In the genomic region with DNA sequence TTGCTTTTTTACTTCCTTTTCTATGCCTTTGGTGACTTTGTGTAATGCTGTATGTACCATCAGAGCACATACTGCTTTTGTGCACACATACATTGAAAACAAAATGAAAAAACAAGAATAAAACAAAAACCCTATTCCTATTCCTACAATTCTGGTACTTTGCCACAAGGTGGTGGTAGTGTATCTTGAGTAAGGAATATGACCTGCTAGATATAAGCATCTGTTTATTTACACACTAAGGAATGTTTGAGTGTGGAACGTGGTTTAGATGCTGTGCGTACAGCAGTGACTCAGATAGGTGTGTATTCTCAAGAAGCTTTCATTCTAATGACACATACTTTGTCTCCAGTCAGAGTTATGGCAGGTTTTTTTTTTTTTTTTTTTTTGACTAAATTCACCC, we compare ENCODE assay signal across 8 cellular contexts.
A peak's percentile ranks its signal among the peaks of the same experiment; 100 is the strongest.
DNase-seq lines count a peak whose midpoint lies in the region; ATAC-seq and TF ChIP-seq lines count a peak whose summit lies in the region.

No MANE protein-coding gene starts in this region.

- no peak overlapping the region for H3K4me3 Mint-ChIP-seq in CD4-positive, alpha-beta memory T cell
- H3K4me3 Mint-ChIP-seq in T-helper 17 cell = no peak overlapping the region

- TF ChIP-seq POLR2A in gastrocnemius medialis (IDR thresholded peaks at IDR 0.05) = no peak

- DNase-seq in CD4-positive, alpha-beta memory T cell = peak in 4 of 5 donors; percentile 23 to 48 (median 44)
- DNase-seq in GM20000 (ENCODE audit: low spot score) (peak; percentile 15), T-helper 17 cell (no peak), left colon (no peak), gastrocnemius medialis (no peak), NCI-H1436 treated with DMSO at 0.1 percent for 48 hours (lab: John Stamatoyannopoulos, UW) (no peak), middle frontal gyrus (ENCODE audit: extremely low spot score, low spot score) (no peak)

- no peaks in the 10 kb centered on the region for H3K27me3 Mint-ChIP-seq in CD4-positive, alpha-beta memory T cell
- H3K27me3 Mint-ChIP-seq in T-helper 17 cell = no peaks in the 10 kb centered on the region

- POLR2A ChIA-PET in CD4-positive, alpha-beta memory T cell (lab: Charles Lee; ENCODE audit: partially characterized antibody) = interaction anchor here (1.2 to 3.4 kb wide), 5 partner anchors 36 to 895 kb away, joined by 3 to 14 read pairs (median 6); a partner anchor contains a TSS

- no peaks in the 10 kb centered on the region for H3K36me3 ChIP-seq in CD4-positive, alpha-beta memory T cell (ENCODE audit: insufficient read depth, low read length)
- H3K36me3 ChIP-seq in gastrocnemius medialis = no peaks in the 10 kb centered on the region

- in situ Hi-C loops in gastrocnemius medialis (cut with MboI; ENCODE audit: low sequenced_read_pairs in 4 of 4) = no loop called here

- no peaks in the 10 kb centered on the region for H3K4me1 ChIP-seq in CD4-positive, alpha-beta memory T cell (ENCODE audit: insufficient read depth, low read length)
- no peaks in the 10 kb centered on the region for H3K4me1 ChIP-seq in gastrocnemius medialis

- H3K9me3 ChIP-seq in CD4-positive, alpha-beta memory T cell (ENCODE audit: control insufficient read depth in 1 of 2, low read length in 2 of 2) = peaks cover 0 to 3% of the 10 kb centered on the region in 2 donors
- H3K9me3 ChIP-seq in T-helper 17 cell (ENCODE audit: control insufficient read depth, low read length, poor library complexity, severe bottlenecking) (peaks cover 11% of the 10 kb centered on the region), gastrocnemius medialis (peaks cover 0 to 9% (median 4%) of the 10 kb centered on the region in 3 donors)

- H3K27me3 ChIP-seq in CD4-positive, alpha-beta memory T cell (ENCODE audit: insufficient read depth, low read length) = no peaks in the 10 kb centered on the region
- no peaks in the 10 kb centered on the region for H3K27me3 ChIP-seq in gastrocnemius medialis

- no peaks in the 10 kb centered on the region for H3K36me3 Mint-ChIP-seq in CD4-positive, alpha-beta memory T cell
- H3K36me3 Mint-ChIP-seq in T-helper 17 cell (ENCODE audit: low read depth) = peaks cover 4% of the 10 kb centered on the region

- H3K27ac Mint-ChIP-seq in CD4-positive, alpha-beta memory T cell = no peak overlapping the region
- H3K27ac Mint-ChIP-seq in T-helper 17 cell = no peak overlapping the region

- CTCF ChIA-PET in CD4-positive, alpha-beta memory T cell (lab: Charles Lee; ENCODE audit: partially characterized antibody) = interaction anchor here (0.6 to 3.7 kb wide), 22 partner anchors 11 to 1832 kb away, joined by 3 to 64 read pairs (median 4); no protein-coding TSS in a partner anchor

- peak; percentile 13 for TF ChIP-seq CTCF in GM20000 (IDR thresholded peaks at IDR 0.05; ENCODE audit: extremely low read depth, missing control alignments)
- TF ChIP-seq CTCF in gastrocnemius medialis (IDR thresholded peaks at IDR 0.05 in 4 of 5, conservative IDR thresholded peaks at IDR 0.05 in 1 of 5) = peak in 2 of 5 experiments; percentile 18 to 24

- intact Hi-C loops in CD4-positive, alpha-beta memory T cell (cut with micrococcal nuclease) = loop anchor here (1.0 to 10.0 kb wide), 5 partner anchors 37 to 1819 kb away; no protein-coding TSS in a partner anchor
- intact Hi-C loops in left colon (cut with DNase I, micrococcal nuclease) = no loop called here
- intact Hi-C loops in gastrocnemius medialis (cut with DNase I; ENCODE audit: low total_unique reads) = no loop called here

- ATAC-seq in T-helper 17 cell (peak; percentile 64), left colon (peak; percentile 69), HG02623 (IDR thresholded peaks at IDR 0.05; ENCODE audit: unreplicated experiment) (no peak), gastrocnemius medialis (no peak)

- no peak overlapping the region for H3K27ac ChIP-seq in CD4-positive, alpha-beta memory T cell (ENCODE audit: low read depth, low read length)
- H3K27ac ChIP-seq in gastrocnemius medialis = no peak overlapping the region

- H3K9me3 Mint-ChIP-seq in CD4-positive, alpha-beta memory T cell = peaks cover 0 to 15% (median 6%) of the 10 kb centered on the region in 8 donors

- H3K4me1 Mint-ChIP-seq in CD4-positive, alpha-beta memory T cell = peaks cover 0 to 3% (median 0%) of the 10 kb centered on the region in 4 donors
- peaks cover 7% of the 10 kb centered on the region for H3K4me1 Mint-ChIP-seq in T-helper 17 cell

- no peak overlapping the region for H3K4me3 ChIP-seq in CD4-positive, alpha-beta memory T cell (ENCODE audit: low read length in 2 of 2)
- no peak overlapping the region for H3K4me3 ChIP-seq in gastrocnemius medialis

Comparison
In these comparisons a context has a peak if more than half of its experiments do, and no peak if none do; other contexts are left out.
1. DNase-seq: peak in CD4-positive, alpha-beta memory T cell (4 of 5) and GM20000 (single experiment); none in T-helper 17 cell (0 of 3), left colon (0 of 2), gastrocnemius medialis (0 of 2), NCI-H1436 treated with DMSO at 0.1 percent for 48 hours (single experiment) and middle frontal gyrus (single experiment).
2. ATAC-seq: peak in T-helper 17 cell (single experiment) and left colon (single experiment); none in HG02623 (single experiment) and gastrocnemius medialis (0 of 2).